In the genomic region with DNA sequence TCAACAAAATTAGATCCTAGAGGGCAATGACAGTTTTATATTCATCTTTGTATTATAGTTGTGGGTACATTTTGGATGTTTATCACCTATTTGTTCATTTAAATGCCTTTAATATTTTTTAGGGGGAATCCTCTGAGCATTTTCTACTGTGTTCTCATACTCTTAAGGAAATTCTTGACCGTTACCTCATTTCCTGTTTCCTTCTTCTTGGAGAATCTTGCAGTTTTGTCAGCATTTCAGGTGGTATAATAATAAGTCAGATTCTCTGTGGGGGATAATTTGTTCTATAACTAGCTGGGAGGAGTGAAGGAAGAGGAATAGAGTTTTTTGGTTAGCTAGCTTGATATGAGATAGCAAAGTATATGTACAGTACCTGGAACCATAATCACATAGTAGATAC, we compare ENCODE assay signal across 22 cellular contexts. TPM values are rescaled to one million over a fixed set of nuclear protein-coding genes. Genes with fewer than 3 reads are reported as not detected.
A peak's percentile ranks its signal among the peaks of the same experiment; 100 is the strongest.
DNase-seq lines count a peak whose midpoint lies in the region; ATAC-seq, FAIRE-seq and TF ChIP-seq lines count a peak whose summit lies in the region.
"Had no signal": no experiment of that assay in that cellular context is flagged by ENCODE, and none has a peak within 500 bp of the region (broad histone marks: within the 10 kb centered on the region; RNA-seq: fewer than 3 reads in every experiment).

No MANE protein-coding gene starts in this region.

- peak overlapping the region; percentile 77 for H3K27ac Mint-ChIP-seq in astrocyte (ENCODE audit: unreplicated experiment)
- H3K27ac Mint-ChIP-seq in stimulated activated memory B cell treated with anti-CD40 and anti-IgM and Interleukin-4, amounts not matched to agents 10 μg/mL and 1 μg/mL and 100 μg/mL, for 72 hours: no peak overlapping the region
- H3K27ac Mint-ChIP-seq: activated naive CD4-positive, alpha-beta T cell treated with anti-CD3 and anti-CD28 coated beads, Interleukin-2, amount 50 U/mL, for 24 hours; H9; stimulated activated naive CD8-positive, alpha-beta T cell treated with anti-CD3 and anti-CD28 coated beads, Interleukin-15, Interleukin-2, amounts not matched to agents 100 ng/mL and 50 ng/mL, for 24 hours; WTC11 had no signal

- H3K36me3 ChIP-seq in KMS-11 (ENCODE audit: insufficient read depth) (no peaks in the 10 kb centered on the region), astrocyte (ENCODE audit: insufficient read depth, low read length) (no peaks in the 10 kb centered on the region)
- H3K36me3 ChIP-seq: transverse colon had no signal

- no peak for TF ChIP-seq CTCF in KMS-11 (conservative IDR thresholded peaks at IDR 0.05; ENCODE audit: low read depth, low read length)
- TF ChIP-seq CTCF in astrocyte (IDR thresholded peaks at IDR 0.05; ENCODE audit: insufficient read depth, low read depth, low read length): no peak

- no peak overlapping the region for H2AFZ ChIP-seq in KMS-11 (ENCODE audit: low read depth)
- H2AFZ ChIP-seq in astrocyte (ENCODE audit: low read depth, low read length): no peak overlapping the region
- H2AFZ ChIP-seq: parathyroid adenoma had no signal

- no peaks in the 10 kb centered on the region for H3K27me3 Mint-ChIP-seq in astrocyte (ENCODE audit: low read depth, unreplicated experiment)
- no peaks in the 10 kb centered on the region for H3K27me3 Mint-ChIP-seq in stimulated activated memory B cell treated with anti-CD40 and anti-IgM and Interleukin-4, amounts not matched to agents 10 μg/mL and 1 μg/mL and 100 μg/mL, for 72 hours
- H3K27me3 Mint-ChIP-seq: activated naive CD4-positive, alpha-beta T cell treated with anti-CD3 and anti-CD28 coated beads, Interleukin-2, amount 50 U/mL, for 24 hours; naive thymus-derived CD8-positive, alpha-beta T cell; stimulated activated naive CD8-positive, alpha-beta T cell treated with anti-CD3 and anti-CD28 coated beads, Interleukin-15, Interleukin-2, amounts not matched to agents 100 ng/mL and 50 ng/mL, for 24 hours had no signal

- FAIRE-seq in astrocyte (lab: Jason Lieb, UNC): peak; percentile 45

- H3K4me1 ChIP-seq in KMS-11 (ENCODE audit: low read depth, poor library complexity, severe bottlenecking) (peaks cover 22% of the 10 kb centered on the region), astrocyte (ENCODE audit: insufficient read depth, low read length) (no peaks in the 10 kb centered on the region)
- H3K4me1 ChIP-seq: parathyroid adenoma had no signal

- no peaks in the 10 kb centered on the region for H3K36me3 Mint-ChIP-seq in astrocyte (ENCODE audit: low read depth, unreplicated experiment)
- H3K36me3 Mint-ChIP-seq in stimulated activated memory B cell treated with anti-CD40 and anti-IgM and Interleukin-4, amounts not matched to agents 10 μg/mL and 1 μg/mL and 100 μg/mL, for 72 hours: peaks cover 40% of the 10 kb centered on the region
- H3K36me3 Mint-ChIP-seq: WTC11 had no signal

- H3K9ac ChIP-seq in KMS-11 (no peak overlapping the region), astrocyte (ENCODE audit: low read length) (no peak overlapping the region)
- H3K9ac ChIP-seq: parathyroid adenoma had no signal

- DNase-seq in astrocyte (ENCODE audit: low read depth) (peak; percentile 19), iris pigment epithelial cell (ENCODE audit: low read depth) (peak; percentile 69), NOMO-1 treated with DMSO at 0.1 percent for 48 hours (lab: John Stamatoyannopoulos, UW; ENCODE audit: unreplicated experiment) (no peak), NCI-H2107 (lab: John Stamatoyannopoulos, UW) (no peak)
- DNase-seq: activated T-cell treated with anti-CD3 and anti-CD28 coated beads, Interleukin-2, amount 50 U/mL, for 48 hours; body of pancreas; cortex of kidney; foreskin melanocyte; H9; MV-4-11; naive thymus-derived CD8-positive, alpha-beta T cell; NCI-H2029; stimulated activated CD4-positive, alpha-beta T cell treated with anti-CD3 and anti-CD28 coated beads, Interleukin-2, amount 100 ng/mL, for 24 hours; transverse colon had no signal

- peak overlapping the region; percentile 4; the same call in 1 of the 2 replicates for H3K4me2 ChIP-seq in KMS-11
- H3K4me2 ChIP-seq in astrocyte (ENCODE audit: low read length): peak overlapping the region; percentile 48

- peak; percentile 20 for ATAC-seq in GM18867 (IDR thresholded peaks at IDR 0.05; ENCODE audit: unreplicated experiment)
- no peak for ATAC-seq in stimulated activated memory B cell treated with anti-CD40 and anti-IgM and Interleukin-4, amounts not matched to agents 10 μg/mL and 1 μg/mL and 100 μg/mL, for 72 hours
- ATAC-seq: body of pancreas; naive thymus-derived CD8-positive, alpha-beta T cell; WTC11 had no signal

- H3K27me3 ChIP-seq in KMS-11 (ENCODE audit: insufficient read depth, low read depth) (no peaks in the 10 kb centered on the region), astrocyte (ENCODE audit: insufficient read depth, low read length) (no peaks in the 10 kb centered on the region)
- H3K27me3 ChIP-seq: body of pancreas, transverse colon had no signal

- H3K4me3 Mint-ChIP-seq in astrocyte (ENCODE audit: unreplicated experiment): no peak overlapping the region
- no peak overlapping the region for H3K4me3 Mint-ChIP-seq in stimulated activated memory B cell treated with anti-CD40 and anti-IgM and Interleukin-4, amounts not matched to agents 10 μg/mL and 1 μg/mL and 100 μg/mL, for 72 hours
- H3K4me3 Mint-ChIP-seq: activated naive CD4-positive, alpha-beta T cell treated with anti-CD3 and anti-CD28 coated beads, Interleukin-2, amount 50 U/mL, for 24 hours; H9; stimulated activated naive CD8-positive, alpha-beta T cell treated with anti-CD3 and anti-CD28 coated beads, Interleukin-15, Interleukin-2, amounts not matched to agents 100 ng/mL and 50 ng/mL, for 24 hours; WTC11 had no signal

- H3K79me2 ChIP-seq in KMS-11 (ENCODE audit: insufficient read depth, low read depth) (peaks cover 39% of the 10 kb centered on the region; the same call in 1 of the 2 replicates), astrocyte (ENCODE audit: insufficient read depth, low read length) (peaks cover 73% of the 10 kb centered on the region)

- no peak overlapping the region for H3K4me3 ChIP-seq in KMS-11 (IDR thresholded peaks at IDR 0.05; ENCODE audit: insufficient read depth, low read depth, low read length)
- H3K4me3 ChIP-seq in astrocyte (ENCODE audit: insufficient read depth, low read depth, low read length): no peak overlapping the region
- H3K4me3 ChIP-seq: body of pancreas, transverse colon had no signal

- peaks cover 15% of the 10 kb centered on the region for H3K4me1 Mint-ChIP-seq in astrocyte (ENCODE audit: low read depth, unreplicated experiment)
- peaks cover 60% of the 10 kb centered on the region for H3K4me1 Mint-ChIP-seq in stimulated activated memory B cell treated with anti-CD40 and anti-IgM and Interleukin-4, amounts not matched to agents 10 μg/mL and 1 μg/mL and 100 μg/mL, for 72 hours

- H3K9me3 ChIP-seq in astrocyte (ENCODE audit: insufficient read depth, low read depth, low read length): no peaks in the 10 kb centered on the region
- H3K9me3 ChIP-seq: body of pancreas, transverse colon had no signal

- H4K20me1 ChIP-seq in KMS-11 (ENCODE audit: insufficient read depth) (0 out of 2 replicates have a peak, but pooled peaks cover 6% of the 10 kb centered on the region), astrocyte (ENCODE audit: insufficient read depth, low read length) (peaks cover 55% of the 10 kb centered on the region)

- no peaks in the 10 kb centered on the region for H3K9me3 Mint-ChIP-seq in astrocyte (ENCODE audit: unreplicated experiment)
- no peaks in the 10 kb centered on the region for H3K9me3 Mint-ChIP-seq in stimulated activated memory B cell treated with anti-CD40 and anti-IgM and Interleukin-4, amounts not matched to agents 10 μg/mL and 1 μg/mL and 100 μg/mL, for 72 hours
- H3K9me3 Mint-ChIP-seq: activated naive CD4-positive, alpha-beta T cell treated with anti-CD3 and anti-CD28 coated beads, Interleukin-2, amount 50 U/mL, for 24 hours; H9; naive thymus-derived CD8-positive, alpha-beta T cell; stimulated activated naive CD8-positive, alpha-beta T cell treated with anti-CD3 and anti-CD28 coated beads, Interleukin-15, Interleukin-2, amounts not matched to agents 100 ng/mL and 50 ng/mL, for 24 hours; WTC11 had no signal

- H3K27ac ChIP-seq in KMS-11 (no peak overlapping the region), astrocyte (ENCODE audit: low read depth, low read length) (no peak overlapping the region)
- H3K27ac ChIP-seq: body of pancreas, HL-60, parathyroid adenoma, transverse colon had no signal

RNA-seq across cellular contexts. Expression of a gene that starts 14.0 kb away (rescaled TPM):
- total RNA-seq in astrocyte: 25.2 and 29.0 TPM in 2 replicates

Comparison
In these comparisons a context has a peak if more than half of its experiments do, and no peak if none do; other contexts are left out.
1. DNase-seq: peak in astrocyte (single experiment) and iris pigment epithelial cell (single experiment); none in NOMO-1 treated with DMSO at 0.1 percent for 48 hours (single experiment) and NCI-H2107 (single experiment).